8 cellular contexts compared by ENCODE assay signal in genomic region chr3:9396632-9397330, GRCh38. TPM values are rescaled to one million over a fixed set of nuclear protein-coding genes. Genes with fewer than 3 reads are reported as not detected.
DNase-seq lines count a peak whose midpoint lies in the region; ATAC-seq and TF ChIP-seq lines count a peak whose summit lies in the region.

No MANE protein-coding gene starts in this region.

- peaks cover 5% of the 10 kb centered on the region for H3K27me3 Mint-ChIP-seq in CD4-positive, CD25-positive, alpha-beta regulatory T cell
- H3K27me3 Mint-ChIP-seq in activated CD4-positive, alpha-beta memory T cell treated with anti-CD3 and anti-CD28 coated beads, Interleukin-2, amount 10 ng/mL, durations not matched to agents 7 days and 5 days: no peaks in the 10 kb centered on the region

- CTCF ChIA-PET in activated CD4-positive, alpha-beta memory T cell treated with anti-CD3 and anti-CD28 coated beads, Interleukin-2, amount 10 ng/mL, durations not matched to agents 7 days and 5 days (lab: Charles Lee): interaction anchor here (0.5 to 4.3 kb wide), 5 partner anchors 16 to 44 kb away, joined by 4 to 30 read pairs (median 5); partner anchors contain the start of gene THUMPD3

- peaks cover 19% of the 10 kb centered on the region for H3K36me3 ChIP-seq in CD4-positive, CD25-positive, alpha-beta regulatory T cell (ENCODE audit: control insufficient read depth, insufficient read depth, low read length)
- H3K36me3 ChIP-seq in duodenal mucosa (ENCODE audit: control insufficient read depth in 1 of 2, insufficient read depth in 2 of 2, low read length in 2 of 2) (peaks cover 0 to 12% of the 10 kb centered on the region in 2 donors), right lobe of liver (peaks cover 0 to 7% (median 2%) of the 10 kb centered on the region in 4 donors)

- peak overlapping the region; percentile 68 to 92 for H3K9ac ChIP-seq in duodenal mucosa (ENCODE audit: low read depth in 1 of 2, low read length in 2 of 2)

- peak; percentile 75 to 77 for ATAC-seq in CD4-positive, CD25-positive, alpha-beta regulatory T cell (ENCODE audit: low read depth in 2 of 2)
- ATAC-seq in GM19455 (IDR thresholded peaks at IDR 0.05; ENCODE audit: unreplicated experiment): peak; percentile 73
- ATAC-seq in right lobe of liver: peak; percentile 78 to 90 (median 80)

- H3K9me3 ChIP-seq in CD4-positive, CD25-positive, alpha-beta regulatory T cell (ENCODE audit: control insufficient read depth in 2 of 2, low read length in 2 of 2): no peaks in the 10 kb centered on the region
- H3K9me3 ChIP-seq in duodenal mucosa (ENCODE audit: control insufficient read depth in 1 of 2, low read length in 2 of 2) (no peaks in the 10 kb centered on the region), right lobe of liver (no peaks in the 10 kb centered on the region)

- peak overlapping the region; percentile 96 for H3K27ac ChIP-seq in CD4-positive, CD25-positive, alpha-beta regulatory T cell (ENCODE audit: insufficient read depth, low read length, poor library complexity, severe bottlenecking)
- peak overlapping the region; percentile 98 for H3K27ac ChIP-seq in duodenal mucosa (ENCODE audit: low read depth, low read length)
- H3K27ac ChIP-seq in right lobe of liver: peak overlapping the region; percentile 90 to 94 (median 91)

- under 1% methylated on average over 22 of the region's 71 CpGs for WGBS in right lobe of liver (ENCODE audit: insufficient coverage, low coverage, low lambda C conversion rate, missing lambda C conversion rate)

- peak; percentile 98 to 100 (median 99) for DNase-seq in CD4-positive, CD25-positive, alpha-beta regulatory T cell
- peak; percentile 93 for DNase-seq in HK-2 (ENCODE audit: unreplicated experiment)
- peak; percentile 89 for DNase-seq in NCI-H82 treated with DMSO at 0.1 percent for 48 hours (lab: John Stamatoyannopoulos, UW; ENCODE audit: unreplicated experiment)
- peak; percentile 99 for DNase-seq in activated CD4-positive, alpha-beta memory T cell treated with anti-CD3 and anti-CD28 coated beads, Interleukin-2, amount 10 ng/mL, durations not matched to agents 7 days and 5 days
- DNase-seq in right lobe of liver: peak; percentile 97 to 98 (median 98)
- DNase-seq in stimulated activated CD4-positive, alpha-beta T cell treated with anti-CD3 and anti-CD28 coated beads, Interleukin-4, amount 100 ng/mL, for 24 hours: peak; percentile 97

- peaks cover 7% of the 10 kb centered on the region for H3K36me3 Mint-ChIP-seq in CD4-positive, CD25-positive, alpha-beta regulatory T cell
- peaks cover 56% of the 10 kb centered on the region for H3K36me3 Mint-ChIP-seq in activated CD4-positive, alpha-beta memory T cell treated with anti-CD3 and anti-CD28 coated beads, Interleukin-2, amount 10 ng/mL, durations not matched to agents 7 days and 5 days (ENCODE audit: low read depth)

- no peak for TF ChIP-seq POLR2A in right lobe of liver (IDR thresholded peaks at IDR 0.05)

- H3K9me3 Mint-ChIP-seq in CD4-positive, CD25-positive, alpha-beta regulatory T cell: peaks cover 0 to 1% (median 0%) of the 10 kb centered on the region in 7 donors
- no peaks in the 10 kb centered on the region for H3K9me3 Mint-ChIP-seq in activated CD4-positive, alpha-beta memory T cell treated with anti-CD3 and anti-CD28 coated beads, Interleukin-2, amount 10 ng/mL, durations not matched to agents 7 days and 5 days

- H3K4me1 Mint-ChIP-seq in CD4-positive, CD25-positive, alpha-beta regulatory T cell: peaks cover 47 to 79% (median 67%) of the 10 kb centered on the region in 4 donors
- peaks cover 66% of the 10 kb centered on the region for H3K4me1 Mint-ChIP-seq in activated CD4-positive, alpha-beta memory T cell treated with anti-CD3 and anti-CD28 coated beads, Interleukin-2, amount 10 ng/mL, durations not matched to agents 7 days and 5 days

- H3K4me3 ChIP-seq in CD4-positive, CD25-positive, alpha-beta regulatory T cell (ENCODE audit: low read depth, low read length): peak overlapping the region; percentile 62
- H3K4me3 ChIP-seq in duodenal mucosa (ENCODE audit: low read depth in 1 of 2, low read length in 2 of 2) (peak overlapping the region; percentile 88), right lobe of liver (peak overlapping the region; percentile 60 to 86 (median 84))

- intact Hi-C loops in right lobe of liver (cut with DNase I): no loop called here

- no peaks in the 10 kb centered on the region for H3K27me3 ChIP-seq in CD4-positive, CD25-positive, alpha-beta regulatory T cell (ENCODE audit: control insufficient read depth, insufficient read depth, low read length)
- H3K27me3 ChIP-seq in duodenal mucosa (ENCODE audit: control insufficient read depth in 1 of 2, insufficient read depth in 2 of 2, low read length in 2 of 2): no peaks in the 10 kb centered on the region
- no peaks in the 10 kb centered on the region for H3K27me3 ChIP-seq in right lobe of liver

- no peak for TF ChIP-seq CTCF in right lobe of liver (IDR thresholded peaks at IDR 0.05)

- H3K4me1 ChIP-seq in CD4-positive, CD25-positive, alpha-beta regulatory T cell (ENCODE audit: control insufficient read depth, insufficient read depth, low read length, poor library complexity, severe bottlenecking): peaks cover 79% of the 10 kb centered on the region
- H3K4me1 ChIP-seq in duodenal mucosa (ENCODE audit: control insufficient read depth in 1 of 2, insufficient read depth in 2 of 2, low read length in 2 of 2) (peaks cover 53 to 55% of the 10 kb centered on the region in 2 donors), right lobe of liver (peaks cover 2 to 50% (median 23%) of the 10 kb centered on the region in 4 donors)

- peak overlapping the region; percentile 94 to 100 (median 98) for H3K4me3 Mint-ChIP-seq in CD4-positive, CD25-positive, alpha-beta regulatory T cell
- peak overlapping the region; percentile 97 for H3K4me3 Mint-ChIP-seq in activated CD4-positive, alpha-beta memory T cell treated with anti-CD3 and anti-CD28 coated beads, Interleukin-2, amount 10 ng/mL, durations not matched to agents 7 days and 5 days

- POLR2A ChIA-PET in activated CD4-positive, alpha-beta memory T cell treated with anti-CD3 and anti-CD28 coated beads, Interleukin-2, amount 10 ng/mL, durations not matched to agents 7 days and 5 days (lab: Charles Lee): interaction anchor here (0.6 to 10.7 kb wide), 41 partner anchors 8 to 924 kb away, joined by 3 to 257 read pairs (median 6); partner anchors contain the start of genes ARPC4, BRPF1, MTMR14 and OGG1

- H3K27ac Mint-ChIP-seq in CD4-positive, CD25-positive, alpha-beta regulatory T cell: peak overlapping the region; percentile 98 to 99 (median 99)
- peak overlapping the region; percentile 98 for H3K27ac Mint-ChIP-seq in activated CD4-positive, alpha-beta memory T cell treated with anti-CD3 and anti-CD28 coated beads, Interleukin-2, amount 10 ng/mL, durations not matched to agents 7 days and 5 days

RNA-seq across cellular contexts. Expression of gene SETD5, which starts 0.6 kb away (rescaled TPM):
- total RNA-seq in CD4-positive, CD25-positive, alpha-beta regulatory T cell: 120 TPM
- 10 to 100 TPM; 17.7 to 32.2 (median 24.4) TPM for polyA plus RNA-seq in CD4-positive, CD25-positive, alpha-beta regulatory T cell
- 100 to 1,000 TPM; 110 to 111 TPM for total RNA-seq in activated CD4-positive, alpha-beta memory T cell treated with anti-CD3 and anti-CD28 coated beads, Interleukin-2, amount 10 ng/mL, durations not matched to agents 7 days and 5 days
- total RNA-seq in right lobe of liver: 10 to 100 TPM; 38.7 to 71.4 (median 52.3) TPM

RNA-seq across cellular contexts. Expression of gene THUMPD3, which starts 33.9 kb away (rescaled TPM):
- total RNA-seq in CD4-positive, CD25-positive, alpha-beta regulatory T cell: 40.2 TPM
- polyA plus RNA-seq in CD4-positive, CD25-positive, alpha-beta regulatory T cell: 10 to 100 TPM; 17.9 to 20.5 (median 19.3) TPM
- 10 to 100 TPM; 44.3 to 47.2 TPM for total RNA-seq in activated CD4-positive, alpha-beta memory T cell treated with anti-CD3 and anti-CD28 coated beads, Interleukin-2, amount 10 ng/mL, durations not matched to agents 7 days and 5 days
- 10 to 100 TPM; 19.0 to 23.4 (median 21.2) TPM for total RNA-seq in right lobe of liver

Comparison
In these comparisons a context has a peak if more than half of its experiments do, and no peak if none do; other contexts are left out.
1. Peak in every context shown above with its lines: DNase-seq, ATAC-seq, H3K4me3 ChIP-seq and H3K27ac ChIP-seq.